ENCODE assay signal across 1 cellular context in the genomic region with DNA sequence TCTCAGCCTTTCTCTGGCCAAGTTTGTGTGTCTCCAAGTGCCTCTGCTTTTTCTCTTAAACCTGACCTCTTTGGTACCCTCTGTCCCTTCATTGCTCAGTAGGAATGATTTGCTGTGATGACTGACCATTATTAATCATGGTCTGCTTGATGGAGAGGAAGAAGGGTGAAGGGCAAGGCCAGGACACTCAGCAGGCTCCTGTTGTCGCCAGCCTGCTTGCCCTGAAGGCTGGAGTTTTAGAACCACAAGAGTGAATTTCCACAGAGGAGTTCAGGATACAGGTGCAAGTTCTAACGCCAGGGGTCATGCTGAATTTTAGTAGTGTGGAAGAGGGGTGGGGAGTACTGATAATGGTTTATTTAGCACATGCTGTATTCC.
TF ChIP-seq lines count a peak whose summit lies in the region.

No MANE protein-coding gene starts in this region.

TF ChIP-seq in endothelial cell of umbilical vein, 7 proteins besides CTCF, POLR2A, EP300 and RAD21:
- TF ChIP-seq, protein P1, sequence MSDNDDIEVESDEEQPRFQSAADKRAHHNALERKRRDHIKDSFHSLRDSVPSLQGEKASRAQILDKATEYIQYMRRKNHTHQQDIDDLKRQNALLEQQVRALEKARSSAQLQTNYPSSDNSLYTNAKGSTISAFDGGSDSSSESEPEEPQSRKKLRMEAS (IDR thresholded peaks at IDR 0.05; ENCODE audit: insufficient read depth, insufficient read length): no peak
- TF ChIP-seq JUN (IDR thresholded peaks at IDR 0.05; ENCODE audit: borderline replicate concordance, insufficient read depth, insufficient read length, low read depth): no peak
- no peak for TF ChIP-seq MYC (IDR thresholded peaks at IDR 0.05; ENCODE audit: low read depth, low read length)
- TF ChIP-seq GATA2 (IDR thresholded peaks at IDR 0.05; ENCODE audit: insufficient read depth, insufficient read length, low read depth, low read length): no peak
- TF ChIP-seq POLR2AphosphoS5 (IDR thresholded peaks at IDR 0.05; ENCODE audit: insufficient read depth, low read depth, low read length): peak; percentile 18
- TF ChIP-seq FOS (IDR thresholded peaks at IDR 0.05; ENCODE audit: borderline replicate concordance, insufficient read depth, low read length): no peak
- TF ChIP-seq EZH2 (IDR thresholded peaks at IDR 0.05; ENCODE audit: borderline replicate concordance, low read depth, low read length, severe bottlenecking): no peak
